ENCODE assay signal across 12 cellular contexts in genomic region chr3:46928297-46928696, GRCh38. TPM values are rescaled to one million over a fixed set of nuclear protein-coding genes. Genes with fewer than 3 reads are reported as not detected.
A peak's percentile ranks its signal among the peaks of the same experiment; 100 is the strongest.
DNase-seq lines count a peak whose midpoint lies in the region; ATAC-seq and TF ChIP-seq lines count a peak whose summit lies in the region.
"Had no signal": no experiment of that assay in that cellular context is flagged by ENCODE, and none has a peak within 500 bp of the region (broad histone marks: within the 10 kb centered on the region; RNA-seq: fewer than 3 reads in every experiment).

No MANE protein-coding gene starts in this region.

- H3K4me3 ChIP-seq in CD8-positive, alpha-beta T cell (ENCODE audit: low read depth, low read length) = no peak overlapping the region
- no peak overlapping the region for H3K4me3 ChIP-seq in KMS-11 (IDR thresholded peaks at IDR 0.05; ENCODE audit: insufficient read depth, low read depth, low read length)

- H3K9ac ChIP-seq in KMS-11 = no peak overlapping the region

- H3K27me3 ChIP-seq in CD8-positive, alpha-beta T cell (ENCODE audit: insufficient read depth, low read length) = no peaks in the 10 kb centered on the region
- no peaks in the 10 kb centered on the region for H3K27me3 ChIP-seq in KMS-11 (ENCODE audit: insufficient read depth, low read depth)

- intact Hi-C loops in CD8-positive, alpha-beta T cell (cut with DNase I, micrococcal nuclease) = loop anchor here in 1 of 2 experiments (2.0 to 5.0 kb wide), 2 partner anchors 21 to 49 kb away; partner anchors contain the start of genes CCDC12 and NBEAL2

- peaks cover 64% of the 10 kb centered on the region for H3K4me1 Mint-ChIP-seq in CD8-positive, alpha-beta T cell (ENCODE audit: low read depth)
- H3K4me1 Mint-ChIP-seq in WTC11 = peaks cover 14% of the 10 kb centered on the region
- peaks cover 75 to 94% (median 90%) of the 10 kb centered on the region in 3 donors for H3K4me1 Mint-ChIP-seq in naive B cell

- H2AFZ ChIP-seq in KMS-11 (ENCODE audit: low read depth) = no peak overlapping the region

- peaks cover 57% of the 10 kb centered on the region for H3K36me3 Mint-ChIP-seq in CD8-positive, alpha-beta T cell
- H3K36me3 Mint-ChIP-seq in WTC11 (peaks cover 14% of the 10 kb centered on the region), naive B cell (peaks cover 12 to 13% of the 10 kb centered on the region in 2 donors)

- peaks cover 6% of the 10 kb centered on the region; the same call in 1 of the 2 replicates for H3K79me2 ChIP-seq in KMS-11 (ENCODE audit: insufficient read depth, low read depth)

- no peak overlapping the region for H3K4me3 Mint-ChIP-seq in CD8-positive, alpha-beta T cell
- H3K4me3 Mint-ChIP-seq in WTC11 (no peak overlapping the region), naive B cell (peak overlapping the region; percentile 54 to 97 (median 83))

- peaks cover 6% of the 10 kb centered on the region for H3K9me3 Mint-ChIP-seq in CD8-positive, alpha-beta T cell
- H3K9me3 Mint-ChIP-seq in WTC11 (no peaks in the 10 kb centered on the region), naive B cell (peaks cover 0 to 8% (median 6%) of the 10 kb centered on the region in 7 donors)

- POLR2A ChIA-PET in CD8-positive, alpha-beta T cell (lab: Charles Lee) = interaction anchor here (0.8 kb wide), 1 partner anchor 10 kb away, joined by 3 read pairs; no protein-coding TSS in a partner anchor
- POLR2A ChIA-PET in WTC11 (lab: Charles Lee) = no interaction called here

- H3K27ac Mint-ChIP-seq in CD8-positive, alpha-beta T cell = peak overlapping the region; percentile 76
- H3K27ac Mint-ChIP-seq in WTC11 = no peak overlapping the region
- H3K27ac Mint-ChIP-seq in naive B cell = peak overlapping the region in 5 of 6 donors; percentile 39 to 98 (median 94)

- H3K9me3 ChIP-seq in CD8-positive, alpha-beta T cell (ENCODE audit: low read length) = no peaks in the 10 kb centered on the region

- TF ChIP-seq CTCF in CD8-positive, alpha-beta T cell (IDR thresholded peaks at IDR 0.05) = no peak
- no peak for TF ChIP-seq CTCF in KMS-11 (conservative IDR thresholded peaks at IDR 0.05; ENCODE audit: low read depth, low read length)
- no peak for TF ChIP-seq CTCF in WTC11 (IDR thresholded peaks at IDR 0.05)

- no peak for DNase-seq in CD8-positive, alpha-beta T cell
- DNase-seq in WTC11 (ENCODE audit: low spot score) (no peak), naive B cell (peak; percentile 30), substantia nigra (lab: John Stamatoyannopoulos, UW) (no peak)
- no peak for DNase-seq in effector CD8-positive, alpha-beta T cell (lab: John Stamatoyannopoulos, UW)
- DNase-seq: activated naive CD4-positive, alpha-beta T cell treated with Interleukin-2 at 50 U/mL for 16 hours; NCI-H510A treated with DMSO at 0.1 percent for 48 hours; T1000 had no signal

- CTCF ChIA-PET in CD8-positive, alpha-beta T cell (lab: Charles Lee) = interaction anchor here (2.2 to 2.3 kb wide), 2 partner anchors 19 to 70 kb away, joined by 7 to 10 read pairs; no protein-coding TSS in a partner anchor
- CTCF ChIA-PET in WTC11 (lab: Charles Lee) = no interaction called here

- H3K27ac ChIP-seq in CD8-positive, alpha-beta T cell (ENCODE audit: low read depth, low read length) = no peak overlapping the region
- peak overlapping the region; percentile 23; the same call in 1 of the 2 replicates for H3K27ac ChIP-seq in KMS-11
- no peak overlapping the region for H3K27ac ChIP-seq in substantia nigra (ENCODE audit: low read depth, low read length, poor library complexity, severe bottlenecking)

- no peaks in the 10 kb centered on the region for H4K20me1 ChIP-seq in KMS-11 (ENCODE audit: insufficient read depth)

- peak; percentile 32 for ATAC-seq in CD8-positive, alpha-beta T cell
- no peak for ATAC-seq in WTC11
- peak in 1 of 2 donors; percentile 2 for ATAC-seq in naive B cell (ENCODE audit: low read depth in 2 of 2)
- ATAC-seq in HG03439 (IDR thresholded peaks at IDR 0.05; ENCODE audit: unreplicated experiment) = no peak
- ATAC-seq in GM21717 (IDR thresholded peaks at IDR 0.05; ENCODE audit: unreplicated experiment) = no peak

- H3K4me1 ChIP-seq in CD8-positive, alpha-beta T cell (ENCODE audit: insufficient read depth, low read length) = peaks cover 60% of the 10 kb centered on the region
- peaks cover 35% of the 10 kb centered on the region for H3K4me1 ChIP-seq in KMS-11 (ENCODE audit: low read depth, poor library complexity, severe bottlenecking)

- no peaks in the 10 kb centered on the region for H3K27me3 Mint-ChIP-seq in CD8-positive, alpha-beta T cell (ENCODE audit: low read depth)
- H3K27me3 Mint-ChIP-seq in WTC11 (ENCODE audit: low read depth) (no peaks in the 10 kb centered on the region), naive B cell (no peaks in the 10 kb centered on the region)

- 0 out of 2 replicates have a peak overlapping the region, but pooled peaks have one; percentile 19 for H3K4me2 ChIP-seq in KMS-11

- H3K36me3 ChIP-seq in CD8-positive, alpha-beta T cell (ENCODE audit: insufficient read depth, low read length) = peaks cover 16% of the 10 kb centered on the region
- H3K36me3 ChIP-seq in KMS-11 (ENCODE audit: insufficient read depth) = no peaks in the 10 kb centered on the region

TF ChIP-seq in WTC11, 78 proteins besides CTCF, POLR2A, EP300 and RAD21:
- TF ChIP-seq ZNF317 (CRISPR knock-in tag; IDR thresholded peaks at IDR 0.05; ENCODE audit: borderline replicate concordance, low read depth) (peak; percentile 59), STAT6 (CRISPR knock-in tag; conservative IDR thresholded peaks at IDR 0.05; ENCODE audit: low read depth) (no peak)

RNA-seq across cellular contexts. Expression of gene CCDC12, which starts 48.2 kb away (rescaled TPM):
- total RNA-seq in CD8-positive, alpha-beta T cell = 100 to 1,000 TPM in 1 of 2 experiments, 10 to 100 TPM in 1; 99.9 to 107 TPM
- total RNA-seq in WTC11 (2021) = 50.3 to 59.1 TPM (median 55.9 TPM) in 3 replicates
- 100 to 1,000 TPM; 119 to 157 (median 123) TPM for polyA plus RNA-seq in naive B cell (ENCODE audit: low read depth in 6 of 6)

RNA-seq across cellular contexts. Expression of gene PTH1R, which starts 50.8 kb away (rescaled TPM):
- total RNA-seq in CD8-positive, alpha-beta T cell = not detected
- 4.0 to 12.0 TPM (median 5.6 TPM) in 3 replicates for total RNA-seq in WTC11 (2021)
- polyA plus RNA-seq in naive B cell (ENCODE audit: low read depth in 6 of 6) = not detected
- total RNA-seq: HT-29 had no signal

RNA-seq across cellular contexts. Expression of gene NBEAL2, which starts 51.2 kb away (rescaled TPM):
- total RNA-seq in CD8-positive, alpha-beta T cell = 100 to 1,000 TPM; 187 to 201 TPM
- total RNA-seq in WTC11 (2021) = 64.0 to 80.0 TPM (median 64.3 TPM) in 3 replicates
- 1 to 10 TPM in 4 of 6 donors, under 1 TPM in 1, not detected in 1; 0.34 to 2.2 (median 1.5) TPM for polyA plus RNA-seq in naive B cell (ENCODE audit: low read depth in 6 of 6)

Comparison
In these comparisons a context has a peak if more than half of its experiments do, and no peak if none do; other contexts are left out.
1. H3K4me3 Mint-ChIP-seq: peak in naive B cell (8 of 8); none in CD8-positive, alpha-beta T cell (single experiment) and WTC11 (single experiment).